11 cellular contexts compared by ENCODE assay signal in the genomic region with DNA sequence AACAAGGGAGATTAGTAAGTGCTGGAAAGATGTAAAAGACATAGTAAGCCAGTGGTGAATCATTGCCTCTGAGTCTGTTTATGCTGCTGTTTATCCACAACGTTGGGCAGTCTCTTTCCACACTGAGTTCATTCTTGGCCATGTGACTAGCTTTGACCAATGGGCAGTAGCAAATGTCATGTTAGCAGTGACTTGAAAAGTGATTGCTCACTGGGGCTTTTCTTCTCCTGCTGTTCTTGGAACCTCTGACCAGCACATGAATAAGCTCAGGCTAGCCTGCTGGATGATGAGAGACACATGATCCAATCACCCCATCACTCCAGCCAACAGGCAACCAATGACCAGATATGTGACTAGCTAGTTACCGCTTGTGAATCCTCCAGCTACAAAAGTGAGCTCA.
A peak's percentile ranks its signal among the peaks of the same experiment; 100 is the strongest.
DNase-seq lines count a peak whose midpoint lies in the region; TF ChIP-seq lines count a peak whose summit lies in the region.
"Had no signal": no experiment of that assay in that cellular context is flagged by ENCODE, and none has a peak within 500 bp of the region (broad histone marks: within the 10 kb centered on the region; RNA-seq: fewer than 3 reads in every experiment).

No MANE protein-coding gene starts in this region.

- H2BK15ac ChIP-seq in neuronal stem cell (ENCODE audit: low read length): no peak overlapping the region

- H2BK120ac ChIP-seq in neuronal stem cell (ENCODE audit: low read depth, low read length): no peak overlapping the region

- no peak overlapping the region for H2BK5ac ChIP-seq in neuronal stem cell (ENCODE audit: low read length)

- peaks cover 0 to 11% of the 10 kb centered on the region in 2 donors for H3K4me1 ChIP-seq in neuronal stem cell (ENCODE audit: control insufficient read depth in 2 of 2, insufficient read depth in 1 of 2, low read depth in 1 of 2, low read length in 2 of 2)

- H3K4ac ChIP-seq in neuronal stem cell (ENCODE audit: low read length): no peak overlapping the region

- DNase-seq in ELF-1 (ENCODE audit: low read depth, low spot score): peak; percentile 24
- DNase-seq in NCI-H226: peak; percentile 83
- DNase-seq in choroid plexus epithelial cell (ENCODE audit: low read depth): peak; percentile 86
- no peak for DNase-seq in neuronal stem cell (ENCODE audit: low spot score)
- no peak for DNase-seq in mesothelial cell of epicardium (ENCODE audit: low spot score in 2 of 2, unreplicated experiment in 2 of 2)
- DNase-seq in NCI-H1694 treated with DMSO at 0.1 percent for 48 hours (lab: John Stamatoyannopoulos, UW): no peak
- DNase-seq in NCI-H524 (lab: John Stamatoyannopoulos, UW): no peak
- no peak for DNase-seq in NCI-H1436 (lab: John Stamatoyannopoulos, UW)
- DNase-seq: DMS79, heart left ventricle, NCI-H1105 had no signal

- H2AFZ ChIP-seq in neuronal stem cell (ENCODE audit: low read length): peak overlapping the region; percentile 15

- H4K91ac ChIP-seq in neuronal stem cell (ENCODE audit: low read depth, low read length, poor library complexity): no peak overlapping the region

- H3K4me3 Mint-ChIP-seq in mesothelial cell of epicardium: no peak overlapping the region

- H3K4me1 Mint-ChIP-seq in mesothelial cell of epicardium: peaks cover 12% of the 10 kb centered on the region

- H3K27me3 Mint-ChIP-seq in mesothelial cell of epicardium (ENCODE audit: low read depth): no peaks in the 10 kb centered on the region

- H2BK12ac ChIP-seq in neuronal stem cell (ENCODE audit: low read length): no peak overlapping the region

- H3K9me3 ChIP-seq in neuronal stem cell (replicated peaks in 1 of 2; ENCODE audit: control insufficient read depth in 2 of 2, insufficient read depth in 1 of 2, low read depth in 1 of 2, low read length in 2 of 2): peaks cover 0 to 2% of the 10 kb centered on the region in 2 donors

- H3K14ac ChIP-seq in neuronal stem cell (ENCODE audit: low read length): no peak overlapping the region

- no peaks in the 10 kb centered on the region for H3K36me3 ChIP-seq in neuronal stem cell (replicated peaks in 1 of 2; ENCODE audit: control insufficient read depth in 2 of 2, insufficient read depth in 2 of 2, low read length in 2 of 2)
- H3K36me3 ChIP-seq: heart left ventricle had no signal

- H2AK5ac ChIP-seq in neuronal stem cell (ENCODE audit: low read depth, low read length): no peak overlapping the region

- no peak overlapping the region for H3K27ac Mint-ChIP-seq in mesothelial cell of epicardium

- no peaks in the 10 kb centered on the region for H3K36me3 Mint-ChIP-seq in mesothelial cell of epicardium

- TF ChIP-seq CTCF in choroid plexus epithelial cell (conservative IDR thresholded peaks at IDR 0.05; ENCODE audit: low read depth, low read length) (no peak), mesothelial cell of epicardium (IDR thresholded peaks at IDR 0.05; ENCODE audit: unreplicated experiment) (no peak)

- no peak overlapping the region for H3K18ac ChIP-seq in neuronal stem cell (ENCODE audit: low read length)

- no peak overlapping the region for H3K27ac ChIP-seq in neuronal stem cell (replicated peaks; ENCODE audit: low read length)
- H3K27ac ChIP-seq: heart left ventricle had no signal

- no peaks in the 10 kb centered on the region for H3K79me1 ChIP-seq in neuronal stem cell (ENCODE audit: low read depth, low read length)

- peaks cover 6% of the 10 kb centered on the region for H3K9me3 Mint-ChIP-seq in mesothelial cell of epicardium

- no peaks in the 10 kb centered on the region for H3K27me3 ChIP-seq in neuronal stem cell (ENCODE audit: control insufficient read depth in 3 of 3, insufficient read depth in 3 of 3, low read depth in 1 of 3, low read length in 3 of 3)
- H3K27me3 ChIP-seq: heart left ventricle had no signal

- WGBS in neuronal stem cell (ENCODE audit: extremely low coverage in 2 of 2, insufficient read length in 2 of 2, insufficient replicate concordance in 1 of 2), 2 donors: no CpG with 5 or more reads among the region's 2 CpGs

- H3K23ac ChIP-seq in neuronal stem cell (ENCODE audit: low read depth, low read length, poor library complexity): no peak overlapping the region

- no peak overlapping the region for H3K9ac ChIP-seq in neuronal stem cell (ENCODE audit: low read depth, low read length, poor library complexity)

- no peak overlapping the region for H3K4me2 ChIP-seq in neuronal stem cell (ENCODE audit: insufficient read depth, low read length, poor library complexity, severe bottlenecking)

- no peak overlapping the region for H4K8ac ChIP-seq in neuronal stem cell (ENCODE audit: low read depth, low read length)

- H3K4me3 ChIP-seq in choroid plexus epithelial cell (ENCODE audit: low read depth, low read length) (no peak overlapping the region), neuronal stem cell (ENCODE audit: low read length in 2 of 2) (no peak overlapping the region)
- H3K4me3 ChIP-seq: heart left ventricle had no signal

Comparison
In these comparisons a context has a peak if more than half of its experiments do, and no peak if none do; other contexts are left out.
1. DNase-seq: peak in ELF-1 (single experiment), NCI-H226 (single experiment) and choroid plexus epithelial cell (single experiment); none in neuronal stem cell (single experiment), mesothelial cell of epicardium (0 of 2), NCI-H1694 treated with DMSO at 0.1 percent for 48 hours (single experiment), NCI-H524 (0 of 2) and NCI-H1436 (single experiment).